ENCODE assay signal across 6 cellular contexts in the genomic region with DNA sequence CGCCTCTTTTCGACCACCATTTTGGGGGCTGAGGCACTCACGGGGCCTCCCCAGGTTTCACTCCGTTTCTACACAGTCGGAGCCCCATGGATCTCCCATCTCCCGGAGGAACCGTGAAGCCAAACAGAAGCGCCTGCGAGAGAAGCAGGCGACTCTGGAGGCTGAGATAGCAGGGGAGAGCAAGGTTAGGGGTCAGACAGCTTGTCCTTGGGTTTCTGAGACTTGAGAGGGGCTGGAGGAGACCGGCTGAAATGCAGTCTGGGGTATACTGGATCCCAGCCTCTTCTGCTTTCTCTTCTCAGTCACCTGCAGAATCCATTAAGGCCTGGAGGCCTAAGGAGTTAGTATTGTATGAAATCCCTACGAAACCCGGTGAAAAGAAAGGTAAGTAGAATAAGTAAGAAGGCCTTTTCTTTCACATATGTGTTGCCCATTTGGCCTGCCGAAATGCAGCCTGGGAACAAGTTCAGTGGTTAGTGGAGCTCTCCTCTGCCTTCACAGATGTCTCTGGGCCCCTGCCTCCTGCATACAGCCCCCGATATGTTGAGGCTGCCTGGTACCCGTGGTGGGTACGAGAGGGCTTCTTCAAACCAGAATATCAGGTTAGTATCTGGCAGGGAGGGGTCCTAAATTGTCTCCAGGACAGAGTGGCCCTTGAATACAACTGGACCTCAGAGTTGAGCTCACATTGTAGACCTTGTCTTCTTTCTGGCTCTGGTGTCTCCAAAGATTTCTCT. TPM values are rescaled to one million over a fixed set of nuclear protein-coding genes. Genes with fewer than 3 reads are reported as not detected.
A peak's percentile ranks its signal among the peaks of the same experiment; 100 is the strongest.
DNase-seq lines count a peak whose midpoint lies in the region; ATAC-seq, FAIRE-seq and TF ChIP-seq lines count a peak whose summit lies in the region.

No MANE protein-coding gene starts in this region.

- CTCF ChIA-PET in RWPE1 (lab: Yijun Ruan, JAX) = interaction anchor here (0.6 to 3.9 kb wide), 15 partner anchors 12 to 251 kb away, joined by 3 to 29 read pairs (median 4); a partner anchor contains a TSS

- H3K27ac ChIP-seq in 22Rv1 (peak overlapping the region; percentile 97), RWPE1 (peak overlapping the region; percentile 87), cardiac muscle cell (peak overlapping the region; percentile 90), thoracic aorta (peak overlapping the region; percentile 86 to 93)

- H3K36me3 ChIP-seq in cardiac muscle cell = peaks cover 16% of the 10 kb centered on the region
- H3K36me3 ChIP-seq in thoracic aorta = peaks cover 32% of the 10 kb centered on the region

- H3K4me1 ChIP-seq in cardiac muscle cell (ENCODE audit: low read depth) (peaks cover 21% of the 10 kb centered on the region), thoracic aorta (ENCODE audit: control insufficient read depth in 1 of 2, low read depth in 2 of 2) (peaks cover 10 to 29% of the 10 kb centered on the region in 2 donors)

- H3K4me3 ChIP-seq in cardiac muscle cell = peak overlapping the region; percentile 27
- peak overlapping the region; percentile 78 for H3K4me3 ChIP-seq in thoracic aorta

- TF ChIP-seq CTCF in 22Rv1 (IDR thresholded peaks at IDR 0.05) (no peak), RWPE1 (conservative IDR thresholded peaks at IDR 0.05; ENCODE audit: low read depth) (no peak), cardiac muscle cell (IDR thresholded peaks at IDR 0.05; ENCODE audit: low read depth, low read length) (no peak), thoracic aorta (IDR thresholded peaks at IDR 0.05) (no peak)

- no peak for DNase-seq in RWPE1 (ENCODE audit: low spot score)
- peak in 1 of 2 donors; percentile 24 for DNase-seq in cardiac muscle cell (ENCODE audit: low read depth in 1 of 2, low spot score in 1 of 2)
- no peak for DNase-seq in thoracic aorta (ENCODE audit: low spot score)
- DNase-seq in frontal cortex (ENCODE audit: low spot score in 2 of 2) = no peak
- DNase-seq in activated gamma-delta T cell (lab: John Stamatoyannopoulos, UW) = no peak

- H3K27me3 ChIP-seq in cardiac muscle cell (no peaks in the 10 kb centered on the region), thoracic aorta (replicated peaks; ENCODE audit: insufficient read depth) (no peaks in the 10 kb centered on the region)

- no peaks in the 10 kb centered on the region for H3K9me3 ChIP-seq in cardiac muscle cell (ENCODE audit: low read depth)
- H3K9me3 ChIP-seq in thoracic aorta = no peaks in the 10 kb centered on the region

- no peak for ATAC-seq in thoracic aorta (ENCODE audit: insufficient number of reproducible peaks, low FRiP score, low read depth)

- no peak for FAIRE-seq in frontal cortex (lab: Jason Lieb, UNC)

- POLR2A ChIA-PET in RWPE1 (lab: Yijun Ruan, JAX; ENCODE audit: low non-redundant PET) = no interaction called here

RNA-seq across cellular contexts. Expression of a gene that starts 1.0 kb away (rescaled TPM):
- total RNA-seq in cardiac muscle cell (59.3 and 61.3 TPM in 2 replicates), thoracic aorta (10 to 100 TPM; 20.2 to 26.0 TPM), frontal cortex (22.4 TPM)
- 24.8 and 27.5 TPM in 2 replicates for polyA plus RNA-seq in cardiac muscle cell

RNA-seq across cellular contexts. Expression of a gene that starts 7.0 kb away (rescaled TPM):
- 24.0 and 25.8 TPM in 2 replicates for total RNA-seq in cardiac muscle cell
- polyA plus RNA-seq in cardiac muscle cell = 18.0 and 20.7 TPM in 2 replicates
- 10 to 100 TPM; 14.9 to 42.2 TPM for total RNA-seq in thoracic aorta
- 15.5 TPM for total RNA-seq in frontal cortex

RNA-seq across cellular contexts. Expression of a gene that starts 16.9 kb away (rescaled TPM):
- total RNA-seq in cardiac muscle cell (not detected in 2 replicates), thoracic aorta (not detected), frontal cortex (not detected)
- polyA plus RNA-seq in cardiac muscle cell = 0.86 and 1.8 TPM in 2 replicates

RNA-seq across cellular contexts. Expression of a gene that starts 25.8 kb away (rescaled TPM):
- total RNA-seq in cardiac muscle cell (not detected in 2 replicates), thoracic aorta (10 to 100 TPM in 1 of 2 donors, not detected in 1; 13.8 TPM), frontal cortex (not detected)
- 0.12 TPM in 1 of 2 replicates, not detected in the other for polyA plus RNA-seq in cardiac muscle cell

RNA-seq across cellular contexts. Expression of a gene that starts 30.7 kb away (rescaled TPM):
- total RNA-seq in cardiac muscle cell (125 and 136 TPM in 2 replicates), thoracic aorta (10 to 100 TPM; 22.1 to 23.8 TPM), frontal cortex (106 TPM)
- 108 and 118 TPM in 2 replicates for polyA plus RNA-seq in cardiac muscle cell
